ENCODE assay signal across 17 cellular contexts in the genomic region with DNA sequence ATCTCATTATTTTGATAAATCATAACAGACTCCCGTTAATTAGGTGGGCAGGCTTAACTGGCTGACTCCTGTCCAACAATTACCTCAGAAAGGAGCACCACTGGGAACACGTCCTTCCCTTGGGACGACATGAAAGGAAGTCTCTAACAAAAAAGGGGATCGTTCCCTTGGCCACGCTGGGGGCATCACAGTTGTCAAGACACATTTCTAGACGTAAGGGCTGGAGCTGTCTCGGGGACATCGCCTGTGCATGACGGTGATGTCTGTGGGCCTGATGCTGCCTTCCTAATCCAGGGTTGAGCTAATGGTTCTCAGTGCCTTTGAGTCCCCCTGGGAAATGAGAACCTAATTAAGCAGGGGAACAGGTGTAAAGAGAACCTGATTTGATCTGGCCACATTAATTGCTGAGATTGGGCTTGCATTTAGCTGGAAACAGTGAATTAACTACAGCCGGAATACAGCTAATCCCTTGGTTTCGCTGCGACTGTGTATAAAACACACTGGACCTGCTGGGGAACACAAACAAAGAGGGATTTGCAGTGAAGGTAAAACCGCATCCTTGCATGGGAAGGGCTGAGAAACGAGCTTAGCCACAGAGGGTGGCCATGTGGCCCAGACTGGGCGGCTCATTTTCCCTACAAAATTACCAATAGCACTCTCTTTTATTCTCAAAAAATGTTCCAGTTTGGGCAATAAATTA.
DNase-seq lines count a peak whose midpoint lies in the region; TF ChIP-seq lines count a peak whose summit lies in the region.
"Had no signal": no experiment of that assay in that cellular context is flagged by ENCODE, and none has a peak within 500 bp of the region (broad histone marks: within the 10 kb centered on the region; RNA-seq: fewer than 3 reads in every experiment).

No MANE protein-coding gene starts in this region.

- TF ChIP-seq POLR2A in sigmoid colon (IDR thresholded peaks at IDR 0.05), result no peak

- no peak overlapping the region for H2AFZ ChIP-seq in hepatocyte

- 91% methylated on average over 15 of the region's 15 CpGs for WGBS in hepatocyte (ENCODE audit: low lambda C conversion rate, missing lambda C conversion rate)
- 93% methylated on average over 15 of the region's 15 CpGs for WGBS in sigmoid colon, 2 donors

- no peak overlapping the region for H3K4me3 ChIP-seq in hepatocyte
- H3K4me3 ChIP-seq in sigmoid colon, result no peak overlapping the region
- H3K4me3 ChIP-seq: GM12878, SK-N-MC had no signal

- H3K4me1 ChIP-seq in hepatocyte (ENCODE audit: insufficient read depth), result peaks cover 8% of the 10 kb centered on the region
- peaks cover 0 to 21% (median 12%) of the 10 kb centered on the region in 4 donors for H3K4me1 ChIP-seq in sigmoid colon
- H3K4me1 ChIP-seq: Caco-2 had no signal

- H3K9me3 ChIP-seq in hepatocyte (ENCODE audit: low read depth), result no peaks in the 10 kb centered on the region
- H3K9me3 ChIP-seq in sigmoid colon, result no peaks in the 10 kb centered on the region
- H3K9me3 ChIP-seq: Caco-2 had no signal

- H3K27me3 ChIP-seq in hepatocyte (no peaks in the 10 kb centered on the region), sigmoid colon (no peaks in the 10 kb centered on the region)

- intact Hi-C loops in sigmoid colon (cut with DNase I), result no loop called here

- no peaks in the 10 kb centered on the region for H3K36me3 ChIP-seq in hepatocyte (replicated peaks; ENCODE audit: insufficient read depth, low read depth)
- no peaks in the 10 kb centered on the region for H3K36me3 ChIP-seq in sigmoid colon

- TF ChIP-seq CTCF in hepatocyte (IDR thresholded peaks at IDR 0.05; ENCODE audit: poor library complexity), result no peak
- no peak for TF ChIP-seq CTCF in sigmoid colon (IDR thresholded peaks at IDR 0.05)

- no peak overlapping the region for H3K4me2 ChIP-seq in hepatocyte

- H3K27ac ChIP-seq in hepatocyte (peak overlapping the region; percentile 78), sigmoid colon (no peak overlapping the region)
- H3K27ac ChIP-seq: SK-N-MC had no signal

- TF ChIP-seq EP300 in sigmoid colon (IDR thresholded peaks at IDR 0.05), result no peak

- H4K20me1 ChIP-seq in hepatocyte (ENCODE audit: insufficient read depth, poor library complexity, severe bottlenecking), result no peaks in the 10 kb centered on the region

- no peaks in the 10 kb centered on the region for H3K9me2 ChIP-seq in hepatocyte (replicated peaks; ENCODE audit: insufficient read depth)

- H3K79me2 ChIP-seq in hepatocyte, result no peaks in the 10 kb centered on the region

- DNase-seq in D341Med (ENCODE audit: low spot score) (peak; percentile 76), NCI-H82 (lab: John Stamatoyannopoulos, UW) (peak; percentile 95), hepatocyte (ENCODE audit: low spot score) (no peak), sigmoid colon (peak; percentile 48), iPS-NIHi7 (ENCODE audit: extremely low spot score) (no peak), T-helper 2 cell (no peak)
- no peak for DNase-seq in stimulated activated CD4-positive, alpha-beta T cell treated with anti-CD3 and anti-CD28 coated beads, Interleukin-4, amount 100 ng/mL, for 4 hours
- DNase-seq: Caco-2; CD4-positive, CD25-positive, alpha-beta regulatory T cell; EL; KG1; NCI-H1105 treated with DMSO at 0.1 percent for 48 hours; NCI-H1694; NCI-H226; Right ventricle myocardium superior had no signal

Comparison
In these comparisons a context has a peak if more than half of its experiments do, and no peak if none do; other contexts are left out.
1. DNase-seq: peak in D341Med (single experiment), NCI-H82 (single experiment) and sigmoid colon (single experiment); none in hepatocyte (single experiment), stimulated activated CD4-positive, alpha-beta T cell treated with anti-CD3 and anti-CD28 coated beads, Interleukin-4, amount 100 ng/mL, for 4 hours (0 of 2), iPS-NIHi7 (single experiment) and T-helper 2 cell (0 of 5).